ENCODE assay signal across 1 cellular context in the genomic region with DNA sequence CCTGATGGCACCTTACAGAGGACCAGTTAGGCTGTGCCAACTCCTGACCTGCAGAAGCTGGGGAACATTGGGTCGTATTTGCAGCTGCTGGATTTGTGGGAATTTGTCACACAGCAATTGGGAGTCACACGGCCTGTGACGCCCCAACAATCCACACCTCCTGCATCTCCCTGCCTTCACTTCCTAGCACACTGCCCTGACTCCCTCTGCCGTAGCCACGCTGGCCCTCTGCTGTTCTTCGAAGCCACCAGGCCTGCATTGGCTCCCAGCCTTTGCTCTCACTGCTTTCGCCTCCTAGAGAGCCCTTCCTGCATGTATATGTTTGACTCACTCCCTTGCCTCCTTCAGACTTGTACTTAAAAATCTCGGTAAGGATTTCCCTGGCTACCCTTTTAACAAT. TPM values are rescaled to one million over a fixed set of nuclear protein-coding genes. Genes with fewer than 3 reads are reported as not detected.
"Had no signal": no experiment of that assay in that cellular context is flagged by ENCODE, and none has a peak within 500 bp of the region (broad histone marks: within the 10 kb centered on the region; RNA-seq: fewer than 3 reads in every experiment).

No MANE protein-coding gene starts in this region.

RNA-seq across cellular contexts. Expression of a gene that starts 22.2 kb away (rescaled TPM):
- total RNA-seq: pulmonary artery endothelial cell had no signal
